In the genomic region with DNA sequence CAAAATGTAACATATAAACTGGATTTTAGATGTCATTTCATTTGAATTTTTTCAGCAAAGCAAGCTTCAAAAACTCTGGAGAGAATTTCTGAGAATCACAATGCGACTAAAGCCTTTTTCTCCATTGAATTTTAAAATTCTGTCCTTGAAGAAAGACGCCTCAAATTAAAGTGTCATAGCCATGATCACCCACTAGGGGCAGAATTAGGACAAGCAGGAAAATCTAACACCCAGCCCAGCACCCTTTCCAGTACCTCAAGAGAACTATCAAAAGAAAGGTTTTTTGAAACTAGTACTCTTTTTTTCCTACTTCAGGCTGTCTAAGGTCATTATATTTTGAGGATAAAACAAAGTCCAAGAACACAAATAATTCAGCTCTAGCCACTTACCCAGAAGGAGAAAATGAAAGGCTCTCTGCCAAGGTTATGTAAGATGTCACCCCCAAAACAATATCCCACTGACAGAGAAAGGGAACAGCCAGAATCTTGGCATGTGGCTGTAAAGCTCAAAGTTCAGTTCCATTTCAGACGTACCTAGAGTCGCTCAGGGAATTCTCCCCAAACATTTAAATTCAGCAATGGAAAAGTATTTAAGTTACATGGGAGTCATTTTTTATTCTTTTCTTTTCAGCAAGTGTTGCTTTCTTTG, we compare ENCODE assay signal across 8 cellular contexts.
DNase-seq lines count a peak whose midpoint lies in the region; ATAC-seq and TF ChIP-seq lines count a peak whose summit lies in the region.

No MANE protein-coding gene starts in this region.

- POLR2A ChIA-PET in HCT116 (lab: Charles Lee), result no interaction called here

- BruUV-seq in HCT116 (replicated peaks; lab: Mats Ljungman, UMichigan), result no TSS peak

- H3K9me3 ChIP-seq in HCT116 (ENCODE audit: control insufficient read depth in 1 of 2, insufficient read depth in 1 of 2, low read depth in 1 of 2, low read length in 2 of 2), result no peaks in the 10 kb centered on the region

- no peaks in the 10 kb centered on the region for H3K9me2 ChIP-seq in HCT116 (ENCODE audit: insufficient read depth)

- H4K20me1 ChIP-seq in HCT116 (ENCODE audit: insufficient read depth), result no peaks in the 10 kb centered on the region

- no peak overlapping the region for H3K27ac ChIP-seq in HCT116 (ENCODE audit: low read depth, low read length)

- H3K4me3 ChIP-seq in HCT116 (replicated peaks in 1 of 2; ENCODE audit: low read depth in 1 of 2, low read length in 2 of 2), result no peak overlapping the region

- no peaks in the 10 kb centered on the region for H3K4me1 ChIP-seq in HCT116 (ENCODE audit: control insufficient read depth in 1 of 2, insufficient read depth in 2 of 2, low read length in 2 of 2)

- no peaks in the 10 kb centered on the region for H3K36me3 ChIP-seq in HCT116 (ENCODE audit: control insufficient read depth in 1 of 2, insufficient read depth in 2 of 2, low read length in 2 of 2)

- peak; percentile 41 for ATAC-seq in Right ventricle myocardium superior (ENCODE audit: poor library complexity)
- ATAC-seq in left ventricle myocardium superior, result no peak
- ATAC-seq in HCT116, result peak; percentile 76
- no peak for ATAC-seq in effector memory CD8-positive, alpha-beta T cell (replicated peaks)
- no peak for ATAC-seq in GM18517 (IDR thresholded peaks at IDR 0.05; ENCODE audit: unreplicated experiment)

- no peak for TF ChIP-seq POLR2A in HCT116 (IDR thresholded peaks at IDR 0.05; ENCODE audit: borderline replicate concordance, extremely low read depth, insufficient read depth, insufficient read length)

- no peaks in the 10 kb centered on the region for H3K79me2 ChIP-seq in HCT116 (ENCODE audit: insufficient read depth, low read length)

- H3K36me3 Mint-ChIP-seq in effector memory CD8-positive, alpha-beta T cell (ENCODE audit: insufficient read depth), result no peaks in the 10 kb centered on the region
- H3K36me3 Mint-ChIP-seq in nephron progenitor cell (ENCODE audit: low read depth), result peaks cover 5% of the 10 kb centered on the region

- H3K27me3 Mint-ChIP-seq in effector memory CD8-positive, alpha-beta T cell, result peaks cover 0 to 31% of the 10 kb centered on the region in 2 donors
- peaks cover 11% of the 10 kb centered on the region for H3K27me3 Mint-ChIP-seq in nephron progenitor cell (ENCODE audit: low read depth, poor library complexity)

- no peak overlapping the region for H3K4me3 Mint-ChIP-seq in effector memory CD8-positive, alpha-beta T cell
- no peak overlapping the region for H3K4me3 Mint-ChIP-seq in nephron progenitor cell

- H2AFZ ChIP-seq in HCT116 (ENCODE audit: low read depth, low read length, poor library complexity, severe bottlenecking), result peak overlapping the region; percentile 86

- H3K9ac ChIP-seq in HCT116 (ENCODE audit: low read length), result no peak overlapping the region

- intact Hi-C loops in Right ventricle myocardium superior (cut with DNase I) (loop anchor here (10.0 kb wide), 1 partner anchor 656 kb away; no protein-coding TSS in a partner anchor), left ventricle myocardium superior (cut with micrococcal nuclease) (loop anchor here (10.0 kb wide), 1 partner anchor 656 kb away; no protein-coding TSS in a partner anchor), HCT116 (cut with micrococcal nuclease) (no loop called here)

- no peaks in the 10 kb centered on the region for H3K4me1 Mint-ChIP-seq in effector memory CD8-positive, alpha-beta T cell (ENCODE audit: low read depth in 2 of 2)
- H3K4me1 Mint-ChIP-seq in nephron progenitor cell, result no peaks in the 10 kb centered on the region

- TF ChIP-seq RAD21 in HCT116 (IDR thresholded peaks at IDR 0.05; ENCODE audit: low read depth), result peak; percentile 35

- CTCF ChIA-PET in HCT116 (lab: Charles Lee), result interaction anchor here (1.1 to 1.6 kb wide), 2 partner anchors 21 to 578 kb away, joined by 3 to 4 read pairs; no protein-coding TSS in a partner anchor

- H3K27ac Mint-ChIP-seq in effector memory CD8-positive, alpha-beta T cell, result no peak overlapping the region
- H3K27ac Mint-ChIP-seq in nephron progenitor cell, result no peak overlapping the region

- no peak overlapping the region for H3K4me2 ChIP-seq in HCT116 (ENCODE audit: low read length)

- TF ChIP-seq CTCF in HCT116 (IDR thresholded peaks at IDR 0.05 in 2 of 3, conservative IDR thresholded peaks at IDR 0.05 in 1 of 3; ENCODE audit: borderline replicate concordance in 1 of 3, insufficient read depth in 1 of 3, low read depth in 2 of 3, low read length in 2 of 3) (peak; percentile 7 to 76 (median 73); a peak in 4 of 6 replicates), nephron progenitor cell (IDR thresholded peaks at IDR 0.05) (peak; percentile 66)

- no peaks in the 10 kb centered on the region for H3K27me3 ChIP-seq in HCT116 (ENCODE audit: insufficient read depth, low read length)

- no peaks in the 10 kb centered on the region for H3K9me3 Mint-ChIP-seq in effector memory CD8-positive, alpha-beta T cell
- H3K9me3 Mint-ChIP-seq in nephron progenitor cell, result peaks cover 20% of the 10 kb centered on the region

- RAD21 ChIA-PET in HCT116 (lab: Charles Lee; ENCODE audit: low non-redundant PET in 1 of 2, low total read pairs in 2 of 2, uncharacterized antibody in 2 of 2, unreplicated experiment in 2 of 2), result no interaction called here

- DNase-seq in Right ventricle myocardium superior, result no peak
- DNase-seq in left ventricle myocardium superior, result no peak
- DNase-seq in HCT116 (ENCODE audit: low read depth, low spot score), result peak; percentile 46
- peak; percentile 77 for DNase-seq in OCI-M1 (lab: John Stamatoyannopoulos, UW)
- peak in 2 of 3 experiments; percentile 11 for DNase-seq in effector memory CD8-positive, alpha-beta T cell
- peak; percentile 34 for DNase-seq in nephron progenitor cell
- DNase-seq in 8988T, result no peak

TF ChIP-seq in HCT116, 20 proteins besides CTCF, POLR2A, EP300 and RAD21:
- TF ChIP-seq EZH2 (IDR thresholded peaks at IDR 0.05), result no peak

Comparison
In these comparisons a context has a peak if more than half of its experiments do, and no peak if none do; other contexts are left out.
1. ATAC-seq: peak in Right ventricle myocardium superior (single experiment) and HCT116 (single experiment); none in left ventricle myocardium superior (single experiment), effector memory CD8-positive, alpha-beta T cell (single experiment) and GM18517 (single experiment).
2. DNase-seq: peak in HCT116 (single experiment), OCI-M1 (single experiment), effector memory CD8-positive, alpha-beta T cell (2 of 3) and nephron progenitor cell (single experiment); none in Right ventricle myocardium superior (single experiment), left ventricle myocardium superior (single experiment) and 8988T (single experiment).